23 cellular contexts compared by ENCODE assay signal in genomic region chr10:11615396-11615795, GRCh38. TPM values are rescaled to one million over a fixed set of nuclear protein-coding genes. Genes with fewer than 3 reads are reported as not detected.
DNase-seq lines count a peak whose midpoint lies in the region; ATAC-seq, FAIRE-seq and TF ChIP-seq lines count a peak whose summit lies in the region.
"Had no signal": no experiment of that assay in that cellular context is flagged by ENCODE, and none has a peak within 500 bp of the region (broad histone marks: within the 10 kb centered on the region; RNA-seq: fewer than 3 reads in every experiment).

No MANE protein-coding gene starts in this region.

- peaks cover 29% of the 10 kb centered on the region for H3K4me1 Mint-ChIP-seq in activated naive CD8-positive, alpha-beta T cell treated with anti-CD3 and anti-CD28 coated beads for 36 hours
- peaks cover 25% of the 10 kb centered on the region for H3K4me1 Mint-ChIP-seq in activated naive CD8-positive, alpha-beta T cell treated with anti-CD3 and anti-CD28 coated beads, Interleukin-2, amount 50 U/mL, for 24 hours
- H3K4me1 Mint-ChIP-seq in mesothelial cell of epicardium = peaks cover 19% of the 10 kb centered on the region

- TF ChIP-seq CTCF in K562 (IDR thresholded peaks at IDR 0.05 in 2 of 3, conservative IDR thresholded peaks at IDR 0.05 in 1 of 3; ENCODE audit: insufficient read depth in 2 of 3, low read depth in 1 of 3, low read length in 3 of 3) (no peak), mesothelial cell of epicardium (IDR thresholded peaks at IDR 0.05; ENCODE audit: unreplicated experiment) (no peak)

- in situ Hi-C loops in K562 (cut with MboI) = no loop called here

- H3K27me3 Mint-ChIP-seq in activated naive CD8-positive, alpha-beta T cell treated with anti-CD3 and anti-CD28 coated beads for 36 hours = peaks cover 3% of the 10 kb centered on the region
- H3K27me3 Mint-ChIP-seq in activated naive CD8-positive, alpha-beta T cell treated with anti-CD3 and anti-CD28 coated beads, Interleukin-2, amount 50 U/mL, for 24 hours = peaks cover 2% of the 10 kb centered on the region
- no peaks in the 10 kb centered on the region for H3K27me3 Mint-ChIP-seq in mesothelial cell of epicardium (ENCODE audit: low read depth)

- ATAC-seq in activated naive CD8-positive, alpha-beta T cell treated with anti-CD3 and anti-CD28 coated beads, Interleukin-2, amount 50 U/mL, for 24 hours = no peak
- ATAC-seq in K562 (no peak), HG02759 (IDR thresholded peaks at IDR 0.05; ENCODE audit: unreplicated experiment) (no peak)
- ATAC-seq: PC-3 had no signal

- H3K9me3 Mint-ChIP-seq in activated naive CD8-positive, alpha-beta T cell treated with anti-CD3 and anti-CD28 coated beads for 36 hours = peaks cover 14% of the 10 kb centered on the region
- H3K9me3 Mint-ChIP-seq in activated naive CD8-positive, alpha-beta T cell treated with anti-CD3 and anti-CD28 coated beads, Interleukin-2, amount 50 U/mL, for 24 hours = peaks cover 13% of the 10 kb centered on the region
- peaks cover 2% of the 10 kb centered on the region for H3K9me3 Mint-ChIP-seq in mesothelial cell of epicardium

- TF ChIP-seq POLR2A in K562 (conservative IDR thresholded peaks at IDR 0.05) = no peak

- H3K9me3 ChIP-seq in K562 (replicated peaks; ENCODE audit: control insufficient read depth, insufficient read depth, low read depth, low read length) = 0 out of 2 replicates have a peak, but pooled peaks cover 12% of the 10 kb centered on the region

- no TSS peak for BruUV-seq in K562 (replicated peaks; lab: Mats Ljungman, UMichigan)

- H2AFZ ChIP-seq in K562 (ENCODE audit: low read depth, low read length) = peak overlapping the region; percentile 86

- H3K27ac Mint-ChIP-seq in activated naive CD8-positive, alpha-beta T cell treated with anti-CD3 and anti-CD28 coated beads for 36 hours = peak overlapping the region; percentile 17
- H3K27ac Mint-ChIP-seq in activated naive CD8-positive, alpha-beta T cell treated with anti-CD3 and anti-CD28 coated beads, Interleukin-2, amount 50 U/mL, for 24 hours = no peak overlapping the region
- H3K27ac Mint-ChIP-seq in mesothelial cell of epicardium = peak overlapping the region; percentile 73
- H3K27ac Mint-ChIP-seq: CD4-positive, CD25-positive, alpha-beta regulatory T cell had no signal

- H3K4me3 Mint-ChIP-seq in activated naive CD8-positive, alpha-beta T cell treated with anti-CD3 and anti-CD28 coated beads for 36 hours = no peak overlapping the region
- no peak overlapping the region for H3K4me3 Mint-ChIP-seq in activated naive CD8-positive, alpha-beta T cell treated with anti-CD3 and anti-CD28 coated beads, Interleukin-2, amount 50 U/mL, for 24 hours
- H3K4me3 Mint-ChIP-seq in mesothelial cell of epicardium = no peak overlapping the region
- H3K4me3 Mint-ChIP-seq: CD4-positive, CD25-positive, alpha-beta regulatory T cell had no signal

- no peak overlapping the region for H3K4me2 ChIP-seq in K562 (ENCODE audit: insufficient read depth, low read length)

- no peaks in the 10 kb centered on the region for H3K27me3 ChIP-seq in K562 (ENCODE audit: control insufficient read depth in 2 of 2, insufficient read depth in 2 of 2, low read length in 2 of 2)
- H3K27me3 ChIP-seq: MG63 had no signal

- intact Hi-C loops in K562 (cut with micrococcal nuclease) = loop anchor here (10.0 kb wide), 1 partner anchor 279 kb away; no protein-coding TSS in a partner anchor

- DNase-seq in activated naive CD8-positive, alpha-beta T cell treated with anti-CD3 and anti-CD28 coated beads for 36 hours = no peak
- DNase-seq in activated naive CD8-positive, alpha-beta T cell treated with anti-CD3 and anti-CD28 coated beads, Interleukin-2, amount 50 U/mL, for 24 hours = no peak
- DNase-seq in K562 (ENCODE audit: extremely low read depth in 1 of 4, low spot score in 3 of 4) (no peak), mesothelial cell of epicardium (ENCODE audit: low spot score in 2 of 2, unreplicated experiment in 2 of 2) (no peak), GM19240 (ENCODE audit: insufficient read length, low spot score) (no peak), NCI-H1436 (lab: John Stamatoyannopoulos, UW) (no peak)
- no peak for DNase-seq in effector CD4-positive, alpha-beta T cell
- DNase-seq: 8988T; DMS53; GOT3; HCEC 1CT; KBM-7; NCI-H1105 treated with DMSO at 0.1 percent for 48 hours; NCI-H2029; NCI-H446; NCI-H524 treated with DMSO at 0.1 percent for 48 hours; NCI-H82; NK-92 treated with Interleukin-12 subunit alpha and Interleukin-12 subunit beta, amount 100 ng/mL, for 24 hours; PC-3 had no signal

- no peak overlapping the region; a peak in 1 of 4 replicates for H3K9ac ChIP-seq in K562 (ENCODE audit: insufficient read depth in 1 of 2, low read depth in 2 of 2, low read length in 2 of 2)

- TF ChIP-seq RAD21 in K562 (CRISPR knock-in tag; conservative IDR thresholded peaks at IDR 0.05 in 1 of 2, IDR thresholded peaks at IDR 0.05 in 1 of 2) = no peak

- H4K20me1 ChIP-seq in K562 (replicated peaks; ENCODE audit: control insufficient read depth, insufficient read depth, low read length) = no peaks in the 10 kb centered on the region

- H3K27ac ChIP-seq in K562 (ENCODE audit: extremely low read depth, low read depth, low read length) = peak overlapping the region; percentile 43

- CTCF ChIA-PET in K562 (lab: Yijun Ruan, JAX; ENCODE audit: low intra/inter-chr PET ratio) = no interaction called here

- H3K4me1 ChIP-seq in K562 (replicated peaks in 1 of 2; ENCODE audit: control insufficient read depth in 2 of 2, insufficient read depth in 2 of 2, low read length in 2 of 2) = peaks cover 12 to 29% of the 10 kb centered on the region in 2 experiments

- H3K36me3 Mint-ChIP-seq in activated naive CD8-positive, alpha-beta T cell treated with anti-CD3 and anti-CD28 coated beads for 36 hours = peaks cover 1% of the 10 kb centered on the region
- H3K36me3 Mint-ChIP-seq in activated naive CD8-positive, alpha-beta T cell treated with anti-CD3 and anti-CD28 coated beads, Interleukin-2, amount 50 U/mL, for 24 hours (ENCODE audit: low read depth) = no peaks in the 10 kb centered on the region
- H3K36me3 Mint-ChIP-seq in mesothelial cell of epicardium = no peaks in the 10 kb centered on the region

- H3K79me2 ChIP-seq in K562 (ENCODE audit: control insufficient read depth, insufficient read depth, low read length) = peaks cover 10% of the 10 kb centered on the region

- H3K9me1 ChIP-seq in K562 (ENCODE audit: control insufficient read depth, insufficient read depth, low read length) = no peaks in the 10 kb centered on the region

- no peak overlapping the region for H3K4me3 ChIP-seq in K562
- H3K4me3 ChIP-seq: MG63 had no signal

- POLR2A ChIA-PET in K562 (lab: Yijun Ruan, JAX) = no interaction called here

- no peaks in the 10 kb centered on the region for H3K36me3 ChIP-seq in K562 (ENCODE audit: control insufficient read depth, insufficient read depth, low read length)
- H3K36me3 ChIP-seq: MG63 had no signal

- TF ChIP-seq EP300 in K562 (IDR thresholded peaks at IDR 0.05; ENCODE audit: low read length) = no peak

- FAIRE-seq in K562 (lab: Jason Lieb, UNC) = no peak
- FAIRE-seq: GM18507 had no signal

TF ChIP-seq in K562, 482 proteins besides CTCF, POLR2A, EP300 and RAD21 (continues in another document):
- 0 out of 2 replicates have a peak, but pooled peaks have one; percentile 4 for TF ChIP-seq SMARCE1 (IDR thresholded peaks at IDR 0.05)
- no peak for TF ChIP-seq GATAD2A (IDR thresholded peaks at IDR 0.05)
- no peak for TF ChIP-seq DACH1 (IDR thresholded peaks at IDR 0.05; ENCODE audit: partially characterized antibody)
- no peak for TF ChIP-seq EZH2 (IDR thresholded peaks at IDR 0.05; ENCODE audit: borderline replicate concordance, low read depth, low read length)
- TF ChIP-seq CBFA2T3 (IDR thresholded peaks at IDR 0.05) = 0 out of 2 replicates have a peak, but pooled peaks have one; percentile 7
- no peak for TF ChIP-seq ZNF24 (IDR thresholded peaks at IDR 0.05)
- TF ChIP-seq SMARCB1 (IDR thresholded peaks at IDR 0.05; ENCODE audit: insufficient read length, low read depth) = no peak
- no peak for TF ChIP-seq KAT8 (IDR thresholded peaks at IDR 0.05; ENCODE audit: low read depth)
- no peak for TF ChIP-seq SLC30A9 (CRISPR knock-in tag; IDR thresholded peaks at IDR 0.05)

RNA-seq across cellular contexts. Expression of gene USP6NL, which starts 3.9 kb away (rescaled TPM):
- 1 to 10 TPM; 5.5 to 5.6 TPM for total RNA-seq in activated naive CD8-positive, alpha-beta T cell treated with anti-CD3 and anti-CD28 coated beads for 36 hours
- total RNA-seq in K562 (2011; cell fraction: chromatin; rRNA removed; ENCODE audit: low replicate concordance) = 21.7 and 68.0 TPM in 2 replicates
- total RNA-seq in K562 (2011; cell fraction: nucleolus; rRNA removed) = 11.3 and 18.0 TPM in 2 replicates
- total RNA-seq in K562 (2011; cell fraction: nucleoplasm; rRNA removed) = 45.8 and 75.7 TPM in 2 replicates
- total RNA-seq in K562 (2014; rRNA removed) = 19.8 and 24.0 TPM in 2 replicates
- total RNA-seq in K562 (2014; rRNA removed; fragmentation: Illumina TruSeq; extraction: Trizol) = 20.4 and 23.6 TPM in 2 replicates
- 22.1 and 24.5 TPM in 2 replicates for total RNA-seq in K562 (2015; rRNA removed; fragmentation: Illumina TruSeq; extraction: Trizol)
- 25.1 and 26.6 TPM in 2 replicates for total RNA-seq in K562 (2021)
- 11.5 and 16.8 TPM in 2 replicates for polyA plus RNA-seq in K562 (2011; rRNA removed)
- 10.2 and 10.7 TPM in 2 replicates for polyA plus RNA-seq in K562 (2011; cell fraction: cytosol; rRNA removed)
- 22.8 and 27.5 TPM in 2 replicates for polyA plus RNA-seq in K562 (2011; cell fraction: nucleus; rRNA removed)
- polyA plus RNA-seq in K562 (2012) = 20.8 and 21.4 TPM in 2 replicates
- 20.0 and 22.0 TPM in 2 replicates for polyA plus RNA-seq in K562 (2014; fragmentation: Illumina TruSeq; extraction: Trizol)
- polyA plus RNA-seq in K562 (2014; fragmentation: Nextera tagmentation; extraction: Ambion mirVana) = 1 to 10 TPM; 3.2 to 3.8 TPM
- 17.0 and 17.8 TPM in 2 replicates for polyA plus RNA-seq in K562 (2014; rRNA removed)
- 19.0 and 21.8 TPM in 2 replicates for polyA minus RNA-seq in K562 (2011; rRNA and poly(A)+ RNA removed)
- 8.5 and 11.0 TPM in 2 replicates for polyA minus RNA-seq in K562 (2011; cell fraction: cytosol; rRNA and poly(A)+ RNA removed)
- 20.2 and 24.8 TPM in 2 replicates for polyA minus RNA-seq in K562 (2011; cell fraction: nucleus; rRNA and poly(A)+ RNA removed)
- total RNA-seq in mesothelial cell of epicardium = 34.8 to 36.4 TPM (median 35.8 TPM) in 3 replicates
